In the genomic region with DNA sequence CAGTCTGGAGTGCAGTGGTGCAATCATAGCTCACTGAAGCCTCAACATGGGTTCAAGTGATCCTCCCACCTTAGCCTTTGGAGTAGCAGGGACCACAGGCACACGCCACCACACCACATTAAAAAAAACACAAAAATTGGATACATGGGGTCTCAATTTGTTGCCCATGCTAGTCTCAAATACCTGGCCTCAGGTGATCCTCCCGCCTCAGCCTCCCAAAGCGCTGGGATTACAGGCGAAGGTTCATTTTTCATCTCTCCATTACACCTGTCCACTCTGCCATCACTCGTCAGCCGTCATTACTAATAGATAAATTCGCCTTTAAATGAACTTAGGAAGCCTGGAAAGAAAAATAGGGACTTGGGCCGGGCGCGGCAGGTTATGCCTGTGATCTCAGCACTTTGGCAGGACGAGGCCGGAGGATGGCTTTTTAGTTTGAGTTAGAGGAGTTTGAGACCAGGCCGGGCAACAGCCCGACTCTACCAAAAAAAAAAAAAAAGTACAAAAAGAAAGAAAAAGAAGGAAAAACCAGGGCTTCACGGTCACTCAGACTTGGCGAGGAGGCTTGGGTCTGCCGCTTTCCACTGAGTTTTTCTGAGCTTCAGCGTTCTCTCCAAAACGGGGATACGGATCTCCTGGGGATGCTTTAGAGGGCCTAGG, we compare ENCODE assay signal across 8 cellular contexts. TPM values are rescaled to one million over a fixed set of nuclear protein-coding genes. Genes with fewer than 3 reads are reported as not detected.
A peak's percentile ranks its signal among the peaks of the same experiment; 100 is the strongest.
DNase-seq lines count a peak whose midpoint lies in the region; ATAC-seq and TF ChIP-seq lines count a peak whose summit lies in the region.

No MANE protein-coding gene starts in this region.

- H3K36me3 Mint-ChIP-seq in nephron (ENCODE audit: low read depth): peaks cover 23% of the 10 kb centered on the region

- H3K9me3 Mint-ChIP-seq in nephron: no peaks in the 10 kb centered on the region

- POLR2A ChIA-PET in Panc1 (lab: Charles Lee): interaction anchor here (0.5 to 9.0 kb wide), 40 partner anchors 11 to 835 kb away, joined by 3 to 254 read pairs (median 7); partner anchors contain the start of genes DLL3, EID2B, FBL and RPS16

- CTCF ChIA-PET in Panc1 (lab: Charles Lee): interaction anchor here (0.6 to 4.6 kb wide), 23 partner anchors 9 to 526 kb away, joined by 3 to 36 read pairs (median 7); partner anchors contain the start of genes DLL3, EID2B, PLEKHG2 and PSMC4

- peaks cover 40% of the 10 kb centered on the region for H3K4me1 ChIP-seq in Panc1 (ENCODE audit: control insufficient read depth, insufficient read depth, low read length)

- TSS peak; percentile 98 for BruUV-seq in Panc1 (replicated peaks; lab: Mats Ljungman, UMichigan)

- no peaks in the 10 kb centered on the region for H3K27me3 ChIP-seq in Panc1 (ENCODE audit: control insufficient read depth, insufficient read depth, low read length)

- in situ Hi-C loops in Panc1 (cut with HindIII; ENCODE audit: low pct_unique_long_range_greater_than_20kb, low sequenced_read_pairs): no loop called here

- peak overlapping the region; percentile 85 for H3K27ac ChIP-seq in Panc1 (ENCODE audit: low read length)

- H3K4me3 Mint-ChIP-seq in nephron: peak overlapping the region; percentile 97 to 98 (median 98)

- H3K36me3 ChIP-seq in Panc1 (ENCODE audit: control insufficient read depth, insufficient read depth, low read length): peaks cover 13% of the 10 kb centered on the region

- peaks cover 26% of the 10 kb centered on the region for H3K4me1 Mint-ChIP-seq in nephron

- peak; percentile 31 for DNase-seq in EL
- no peak for DNase-seq in Panc1 (ENCODE audit: low read depth, low spot score)
- DNase-seq in epithelial cell of esophagus (ENCODE audit: low read depth): no peak
- DNase-seq in stimulated activated CD4-positive, alpha-beta T cell treated with anti-CD3 and anti-CD28 coated beads, Interleukin-4, amount 100 ng/mL, for 24 hours: no peak
- no peak for DNase-seq in NCI-H187 treated with DMSO at 0.1 percent for 48 hours (lab: John Stamatoyannopoulos, UW)

- peak overlapping the region; percentile 88 to 98 (median 93) for H3K27ac Mint-ChIP-seq in nephron

- no peaks in the 10 kb centered on the region for H3K27me3 Mint-ChIP-seq in nephron (ENCODE audit: low read depth)

- no peak for TF ChIP-seq CTCF in Panc1 (IDR thresholded peaks at IDR 0.05)
- TF ChIP-seq CTCF in epithelial cell of esophagus (IDR thresholded peaks at IDR 0.05; ENCODE audit: insufficient read depth, low read depth, low read length, missing control alignments): no peak
- TF ChIP-seq CTCF in nephron (IDR thresholded peaks at IDR 0.05; ENCODE audit: unreplicated experiment in 3 of 3): no peak

- intact Hi-C loops in Panc1 (cut with micrococcal nuclease; ENCODE audit: unreplicated experiment): no loop called here

- H3K9me3 ChIP-seq in Panc1 (ENCODE audit: control insufficient read depth, insufficient read depth, low read depth, low read length): no peaks in the 10 kb centered on the region

- peak overlapping the region; percentile 34 to 56 for H3K4me3 ChIP-seq in Panc1 (ENCODE audit: low read depth in 2 of 2, low read length in 2 of 2)
- peak overlapping the region; percentile 97 for H3K4me3 ChIP-seq in epithelial cell of esophagus (ENCODE audit: low read length)

- ATAC-seq in Panc1: peak; percentile 7
- no peak for ATAC-seq in HG02642 (IDR thresholded peaks at IDR 0.05; ENCODE audit: poor library complexity, unreplicated experiment)
- no peak for ATAC-seq in GM21447 (IDR thresholded peaks at IDR 0.05; ENCODE audit: unreplicated experiment)

RNA-seq across cellular contexts. Expression of gene SUPT5H, which starts 0.7 kb away (rescaled TPM):
- 1,614 TPM for total RNA-seq in Panc1 (2021; ENCODE audit: unreplicated experiment)
- 1,718 TPM for polyA plus RNA-seq in Panc1 (2012; ENCODE audit: insufficient read length)

RNA-seq across cellular contexts. Expression of gene RPS16, which starts 9.0 kb away (rescaled TPM):
- 27,832 TPM for total RNA-seq in Panc1 (2021; ENCODE audit: unreplicated experiment)
- polyA plus RNA-seq in Panc1 (2012; ENCODE audit: insufficient read length): 38,578 TPM

RNA-seq across cellular contexts. Expression of gene PLEKHG2, which starts 32.3 kb away (rescaled TPM):
- 1,988 TPM for total RNA-seq in Panc1 (2021; ENCODE audit: unreplicated experiment)
- polyA plus RNA-seq in Panc1 (2012; ENCODE audit: insufficient read length): 2,032 TPM

RNA-seq across cellular contexts. Expression of gene TIMM50, which starts 35.9 kb away (rescaled TPM):
- 1,837 TPM for total RNA-seq in Panc1 (2021; ENCODE audit: unreplicated experiment)
- polyA plus RNA-seq in Panc1 (2012; ENCODE audit: insufficient read length): 1,800 TPM

RNA-seq across cellular contexts. Expression of gene ZFP36, which starts 38.1 kb away (rescaled TPM):
- total RNA-seq in Panc1 (2021; ENCODE audit: unreplicated experiment): 414 TPM
- polyA plus RNA-seq in Panc1 (2012; ENCODE audit: insufficient read length): 369 TPM
